In the genomic region with DNA sequence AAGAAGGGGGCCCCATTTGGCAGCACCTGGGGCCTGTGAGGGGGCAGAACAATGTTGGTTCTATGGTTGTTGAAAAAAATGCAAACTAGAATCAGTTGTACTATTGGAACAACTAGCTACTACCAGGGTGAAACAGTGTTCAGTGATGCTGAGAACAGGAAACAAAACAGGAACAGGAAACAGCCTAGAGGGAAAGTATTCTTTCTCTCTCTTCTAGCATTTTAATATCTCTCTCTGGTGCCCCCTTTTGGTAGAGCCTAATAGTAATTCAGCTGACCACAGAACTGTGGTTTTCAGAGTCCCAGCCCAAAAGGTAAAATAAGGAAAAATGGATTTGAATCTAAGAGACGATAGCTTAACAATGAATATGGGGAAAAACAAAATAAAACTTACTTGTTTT, we compare ENCODE assay signal across 8 cellular contexts.
A peak's percentile ranks its signal among the peaks of the same experiment; 100 is the strongest.
DNase-seq lines count a peak whose midpoint lies in the region; TF ChIP-seq lines count a peak whose summit lies in the region.

No MANE protein-coding gene starts in this region.

- H2BK5ac ChIP-seq in H9 (ENCODE audit: insufficient read length, low read length): no peak overlapping the region

- H3K9ac ChIP-seq in H9 (ENCODE audit: extremely low read depth, insufficient read length, low read length): no peak overlapping the region

- no peak overlapping the region for H3K27ac Mint-ChIP-seq in H9

- H3K36me3 ChIP-seq in kidney epithelial cell (ENCODE audit: control insufficient read depth, insufficient read depth, low read length): no peaks in the 10 kb centered on the region

- DNase-seq in H9: no peak
- DNase-seq in OCI-M1 (lab: John Stamatoyannopoulos, UW): peak; percentile 28
- no peak for DNase-seq in kidney epithelial cell (ENCODE audit: low read depth)
- no peak for DNase-seq in stimulated activated CD4-positive, alpha-beta T cell treated with anti-CD3 and anti-CD28 coated beads, Interleukin-2, amount 100 ng/mL, for 48 hours
- DNase-seq in activated CD8-positive, alpha-beta memory T cell treated with anti-CD3 and anti-CD28 coated beads, Interleukin-2, amount 50 U/mL, for 4 hours: no peak
- no peak for DNase-seq in DMS79 (lab: John Stamatoyannopoulos, UW)
- no peak for DNase-seq in T-helper 1 cell

- H3K27ac ChIP-seq in H9 (ENCODE audit: insufficient read length, low read depth, low read length): no peak overlapping the region

- whole genome bisulfite sequencing in H9 (ENCODE audit: extremely low coverage, insufficient read length, low lambda C conversion rate): no CpG with 5 or more reads among the region's 1 CpG

- H4K91ac ChIP-seq in H9 (ENCODE audit: insufficient read length, low read depth, low read length): no peak overlapping the region

- no peak overlapping the region for H2BK120ac ChIP-seq in H9 (ENCODE audit: low read depth, low read length, poor library complexity, severe bottlenecking)

- H3K56ac ChIP-seq in H9 (ENCODE audit: insufficient read length, low read depth, low read length): no peak overlapping the region

- no peaks in the 10 kb centered on the region for H3K79me2 ChIP-seq in H9 (ENCODE audit: insufficient read depth, low read length)

- H3K9me3 Mint-ChIP-seq in H9: peaks cover 3 to 4% of the 10 kb centered on the region in 2 experiments; a peak in 3 of 5 replicates

- H3K4me3 Mint-ChIP-seq in H9: no peak overlapping the region

- H4K8ac ChIP-seq in H9 (replicated peaks; ENCODE audit: insufficient read length, low read depth, low read length): no peak overlapping the region

- no peak overlapping the region for H3K4me2 ChIP-seq in H9 (ENCODE audit: insufficient read depth, insufficient read length, low read length)

- no peak overlapping the region for H3K4ac ChIP-seq in H9 (ENCODE audit: low read depth, low read length)

- no peaks in the 10 kb centered on the region for H3K9me3 ChIP-seq in H9 (ENCODE audit: control insufficient read depth, low read depth, low read length)

- H4K20me1 ChIP-seq in H9 (ENCODE audit: control insufficient read depth, insufficient read depth, insufficient read length): no peaks in the 10 kb centered on the region

- no peak overlapping the region for H2BK12ac ChIP-seq in H9 (ENCODE audit: insufficient read length, low read depth, low read length)

- peaks cover 0 to 6% (median 0%) of the 10 kb centered on the region in 3 experiments; a peak in 3 of 7 replicates for H3K36me3 Mint-ChIP-seq in H9 (ENCODE audit: insufficient read depth in 1 of 3, low read depth in 3 of 3)

- no peak overlapping the region for H2BK15ac ChIP-seq in H9 (ENCODE audit: low read depth, low read length)

- H3K14ac ChIP-seq in H9 (ENCODE audit: insufficient read depth, low read length): no peak overlapping the region

- H4K5ac ChIP-seq in H9 (ENCODE audit: insufficient read length, low read depth, low read length): no peak overlapping the region

- H3K4me3 ChIP-seq in GM12875 (ENCODE audit: low read depth, low read length) (no peak overlapping the region), kidney epithelial cell (ENCODE audit: low read depth, low read length) (no peak overlapping the region)

- no peak overlapping the region for H3K23ac ChIP-seq in H9 (ENCODE audit: insufficient read length, low read depth, low read length)

- no peaks in the 10 kb centered on the region for H3K4me1 ChIP-seq in H9 (ENCODE audit: insufficient read depth, low read length)

- H3K27me3 ChIP-seq in H9 (ENCODE audit: insufficient read depth, low read length): no peaks in the 10 kb centered on the region
- H3K27me3 ChIP-seq in kidney epithelial cell (ENCODE audit: control insufficient read depth, insufficient read depth, low read length): no peaks in the 10 kb centered on the region

- no peak overlapping the region for H2AFZ ChIP-seq in H9 (ENCODE audit: low read length)

- no peak overlapping the region for H3K18ac ChIP-seq in H9 (ENCODE audit: insufficient read length, low read depth, low read length)

- H3K27me3 Mint-ChIP-seq in H9 (ENCODE audit: low read depth): no peaks in the 10 kb centered on the region

- no peaks in the 10 kb centered on the region for H3K79me1 ChIP-seq in H9 (ENCODE audit: insufficient read depth, low read depth, low read length, poor library complexity, severe bottlenecking)

- no peak overlapping the region for H2AK5ac ChIP-seq in H9 (ENCODE audit: insufficient read length, low read length)

- TF ChIP-seq CTCF in GM12875 (IDR thresholded peaks at IDR 0.05; ENCODE audit: borderline replicate concordance, insufficient read depth, low read depth, low read length): 0 out of 2 replicates have a peak, but pooled peaks have one; percentile 12
- TF ChIP-seq CTCF in H9 (conservative IDR thresholded peaks at IDR 0.05): peak; percentile 67
- peak; percentile 43 for TF ChIP-seq CTCF in kidney epithelial cell (IDR thresholded peaks at IDR 0.05; ENCODE audit: insufficient read depth, low read length, poor library complexity, severe bottlenecking)

- no peaks in the 10 kb centered on the region for H3K23me2 ChIP-seq in H9 (ENCODE audit: insufficient read length, low read depth, low read length, poor library complexity, severe bottlenecking)

- H2BK20ac ChIP-seq in H9 (ENCODE audit: low read depth, low read length, poor library complexity, severe bottlenecking): no peak overlapping the region

- no peak overlapping the region for H3T11ph ChIP-seq in H9 (ENCODE audit: low read length)

- no peaks in the 10 kb centered on the region for H3K4me1 Mint-ChIP-seq in H9

Comparison
In these comparisons a context has a peak if more than half of its experiments do, and no peak if none do; other contexts are left out.
1. CTCF ChIP-seq: peak in every context shown above with its lines; median percentile 67 in H9; 43 in kidney epithelial cell; 12 in GM12875.